In genomic region chr1:19918057-19918456, GRCh38 we compare ENCODE assay signal across 8 cellular contexts. TPM values are rescaled to one million over a fixed set of nuclear protein-coding genes. Genes with fewer than 3 reads are reported as not detected.
DNase-seq lines count a peak whose midpoint lies in the region; ATAC-seq and TF ChIP-seq lines count a peak whose summit lies in the region.

No MANE protein-coding gene starts in this region.

- H3K23me2 ChIP-seq in H9 (ENCODE audit: insufficient read length, low read depth, low read length, poor library complexity, severe bottlenecking) = no peaks in the 10 kb centered on the region

- H3K9me3 Mint-ChIP-seq in H9 = no peaks in the 10 kb centered on the region

- H4K8ac ChIP-seq in H9 (replicated peaks; ENCODE audit: insufficient read length, low read depth, low read length) = no peak overlapping the region

- H3K56ac ChIP-seq in H9 (ENCODE audit: insufficient read length, low read depth, low read length) = no peak overlapping the region

- H3K36me3 Mint-ChIP-seq in H9 (ENCODE audit: insufficient read depth in 1 of 3, low read depth in 3 of 3) = peaks cover 0 to 19% (median 0%) of the 10 kb centered on the region in 3 experiments; a peak in 3 of 7 replicates

- H3K9me3 ChIP-seq in H9 (ENCODE audit: control insufficient read depth, low read depth, low read length) = no peaks in the 10 kb centered on the region
- H3K9me3 ChIP-seq in lower lobe of right lung = no peaks in the 10 kb centered on the region

- H3K27me3 ChIP-seq in H9 (ENCODE audit: insufficient read depth, low read length) (no peaks in the 10 kb centered on the region), lower lobe of right lung (ENCODE audit: low read depth) (no peaks in the 10 kb centered on the region)

- H4K91ac ChIP-seq in H9 (ENCODE audit: insufficient read length, low read depth, low read length) = no peak overlapping the region

- ATAC-seq in lower lobe of right lung = peak; percentile 69 to 77
- ATAC-seq in HG03108 (IDR thresholded peaks at IDR 0.05; ENCODE audit: unreplicated experiment) = no peak

- H3K27ac Mint-ChIP-seq in H9 = peak overlapping the region in 1 of 3 experiments; percentile 57; a peak in 1 of 7 replicates

- no peak overlapping the region for H4K5ac ChIP-seq in H9 (ENCODE audit: insufficient read length, low read depth, low read length)

- H2BK12ac ChIP-seq in H9 (ENCODE audit: insufficient read length, low read depth, low read length) = no peak overlapping the region

- H4K20me1 ChIP-seq in H9 (ENCODE audit: control insufficient read depth, insufficient read depth, insufficient read length) = no peaks in the 10 kb centered on the region

- no peaks in the 10 kb centered on the region for H3K79me1 ChIP-seq in H9 (ENCODE audit: insufficient read depth, low read depth, low read length, poor library complexity, severe bottlenecking)

- no peak overlapping the region for H3K18ac ChIP-seq in H9 (ENCODE audit: insufficient read length, low read depth, low read length)

- H3K4me3 ChIP-seq in lower lobe of right lung = no peak overlapping the region

- no peaks in the 10 kb centered on the region for H3K79me2 ChIP-seq in H9 (ENCODE audit: insufficient read depth, low read length)

- no peak overlapping the region for H2BK120ac ChIP-seq in H9 (ENCODE audit: low read depth, low read length, poor library complexity, severe bottlenecking)

- no peak overlapping the region for H3K4me2 ChIP-seq in H9 (ENCODE audit: insufficient read depth, insufficient read length, low read length)

- H3K4me1 ChIP-seq in H9 (ENCODE audit: insufficient read depth, low read length) (no peaks in the 10 kb centered on the region), lower lobe of right lung (no peaks in the 10 kb centered on the region)

- peaks cover 15% of the 10 kb centered on the region for H3K36me3 ChIP-seq in lower lobe of right lung

- H3K4ac ChIP-seq in H9 (ENCODE audit: low read depth, low read length) = no peak overlapping the region

- H3K14ac ChIP-seq in H9 (ENCODE audit: insufficient read depth, low read length) = no peak overlapping the region

- no peaks in the 10 kb centered on the region; the same call in none of the 2 replicates for H3K27me3 Mint-ChIP-seq in H9 (ENCODE audit: low read depth)

- no peak overlapping the region for H3K9ac ChIP-seq in H9 (ENCODE audit: extremely low read depth, insufficient read length, low read length)

- H2BK20ac ChIP-seq in H9 (ENCODE audit: low read depth, low read length, poor library complexity, severe bottlenecking) = no peak overlapping the region

- H2AFZ ChIP-seq in H9 (ENCODE audit: low read length) = no peak overlapping the region

- no peak overlapping the region for H2BK15ac ChIP-seq in H9 (ENCODE audit: low read depth, low read length)

- H3K23ac ChIP-seq in H9 (ENCODE audit: insufficient read length, low read depth, low read length) = no peak overlapping the region

- intact Hi-C loops in lower lobe of right lung (cut with DNase I) = no loop called here

- DNase-seq in AML-193 (lab: John Stamatoyannopoulos, UW) (peak; percentile 32 to 42), H9 (peak; percentile 72), NCI-H510A (lab: John Stamatoyannopoulos, UW) (peak; percentile 87), dermis microvascular lymphatic vessel endothelial cell (ENCODE audit: low read depth in 2 of 2) (peak; percentile 51 to 78), lower lobe of right lung (peak; percentile 76)
- peak; percentile 77 to 80 for DNase-seq in activated CD4-positive, alpha-beta T cell treated with anti-CD3 and anti-CD28 coated beads, Interleukin-2, amount 50 U/mL, for 24 hours (ENCODE audit: low read depth in 1 of 2, low spot score in 1 of 2)
- peak; percentile 77 for DNase-seq in stimulated activated CD8-positive, alpha-beta memory T cell treated with anti-CD3 and anti-CD28 coated beads, Interleukin-12 subunit alpha, Interleukin-12 subunit beta, amount 100 ng/mL, for 1 hour (ENCODE audit: low read depth)

- no peak overlapping the region for H3K27ac ChIP-seq in H9 (ENCODE audit: insufficient read length, low read depth, low read length)
- H3K27ac ChIP-seq in lower lobe of right lung = no peak overlapping the region

- H3K4me3 Mint-ChIP-seq in H9 = no peak overlapping the region

- peaks cover 0 to 10% of the 10 kb centered on the region in 2 experiments; a peak in 2 of 4 replicates for H3K4me1 Mint-ChIP-seq in H9

- H2AK5ac ChIP-seq in H9 (ENCODE audit: insufficient read length, low read length) = no peak overlapping the region

- H2BK5ac ChIP-seq in H9 (ENCODE audit: insufficient read length, low read length) = no peak overlapping the region

- no peak overlapping the region for H3T11ph ChIP-seq in H9 (ENCODE audit: low read length)

- TF ChIP-seq CTCF in H9 (conservative IDR thresholded peaks at IDR 0.05) (peak; percentile 95), lower lobe of right lung (IDR thresholded peaks at IDR 0.05) (peak; percentile 90)

- WGBS in H9 (ENCODE audit: extremely low coverage, insufficient read length, low lambda C conversion rate) = no CpG with 5 or more reads among the region's 6 CpGs

RNA-seq across cellular contexts. Expression of gene PLA2G2E, which starts 5.4 kb away (rescaled TPM):
- not detected in 2 replicates for total RNA-seq in H9 (2021)
- total RNA-seq in dermis microvascular lymphatic vessel endothelial cell = not detected in 2 replicates
- not detected for total RNA-seq in lower lobe of right lung

RNA-seq across cellular contexts. Expression of gene OTUD3, which starts 35.9 kb away (rescaled TPM):
- total RNA-seq in H9 (2021) = 10.0 and 12.0 TPM in 2 replicates
- total RNA-seq in dermis microvascular lymphatic vessel endothelial cell = 2.2 and 2.4 TPM in 2 replicates
- 11.5 TPM for total RNA-seq in lower lobe of right lung

Comparison
In these comparisons a context has a peak if more than half of its experiments do, and no peak if none do; other contexts are left out.
1. DNase-seq: peak in every context shown above with its lines; median percentile 87 in NCI-H510A; 78 in activated CD4-positive, alpha-beta T cell treated with anti-CD3 and anti-CD28 coated beads, Interleukin-2, amount 50 U/mL, for 24 hours; 77 in stimulated activated CD8-positive, alpha-beta memory T cell treated with anti-CD3 and anti-CD28 coated beads, Interleukin-12 subunit alpha, Interleukin-12 subunit beta, amount 100 ng/mL, for 1 hour; 76 in lower lobe of right lung; 72 in H9; 64 in dermis microvascular lymphatic vessel endothelial cell; 37 in AML-193.